8 cellular contexts compared by ENCODE assay signal in genomic region chr15:89057506-89058133, GRCh38. TPM values are rescaled to one million over a fixed set of nuclear protein-coding genes. Genes with fewer than 3 reads are reported as not detected.
A peak's percentile ranks its signal among the peaks of the same experiment; 100 is the strongest.
DNase-seq lines count a peak whose midpoint lies in the region; ATAC-seq and TF ChIP-seq lines count a peak whose summit lies in the region.

No MANE protein-coding gene starts in this region.

- intact Hi-C loops in heart left ventricle (cut with DNase I), result loop anchor here (1.0 to 5.0 kb wide), 7 partner anchors 70 to 121 kb away; no protein-coding TSS in a partner anchor

- H3K9me3 Mint-ChIP-seq in activated naive CD8-positive, alpha-beta T cell treated with anti-CD3 and anti-CD28 coated beads for 36 hours, result no peaks in the 10 kb centered on the region

- no peaks in the 10 kb centered on the region for H3K27me3 Mint-ChIP-seq in activated naive CD8-positive, alpha-beta T cell treated with anti-CD3 and anti-CD28 coated beads for 36 hours

- H3K4me1 Mint-ChIP-seq in activated naive CD8-positive, alpha-beta T cell treated with anti-CD3 and anti-CD28 coated beads for 36 hours, result peaks cover 6% of the 10 kb centered on the region

- peak overlapping the region; percentile 16 for H2AFZ ChIP-seq in MM.1S (ENCODE audit: low read length)

- TF ChIP-seq POLR2A in heart left ventricle (IDR thresholded peaks at IDR 0.05), result no peak

- no peaks in the 10 kb centered on the region for H4K20me1 ChIP-seq in MM.1S (ENCODE audit: insufficient read depth, low read length)

- H3K27ac ChIP-seq in MM.1S (ENCODE audit: low read length) (no peak overlapping the region), heart left ventricle (no peak overlapping the region)

- H3K36me3 ChIP-seq in MM.1S (replicated peaks; ENCODE audit: insufficient read depth, low read length) (no peaks in the 10 kb centered on the region), heart left ventricle (no peaks in the 10 kb centered on the region)

- H3K4me1 ChIP-seq in MM.1S (ENCODE audit: low read length), result no peaks in the 10 kb centered on the region; the same call in 1 of the 2 replicates
- peaks cover 0 to 9% (median 5%) of the 10 kb centered on the region in 12 donors for H3K4me1 ChIP-seq in heart left ventricle

- H3K79me2 ChIP-seq in MM.1S (ENCODE audit: low read length), result no peaks in the 10 kb centered on the region

- 25 to 28% (median 27%) methylated on average over 13 of the region's 13 CpGs for WGBS in heart left ventricle, 4 donors

- peak; percentile 85 for ATAC-seq in GM19438 (IDR thresholded peaks at IDR 0.05; ENCODE audit: low read depth, unreplicated experiment)
- peak; percentile 71 to 92 (median 92) for ATAC-seq in heart left ventricle
- ATAC-seq in GM19455 (IDR thresholded peaks at IDR 0.05; ENCODE audit: unreplicated experiment), result no peak

- DNase-seq in C1 segment of cervical spinal cord (lab: John Stamatoyannopoulos, UW), result peak in 13 of 14 donors; percentile 4 to 82 (median 55)
- peak; percentile 77 for DNase-seq in MM.1S
- peak; percentile 60 for DNase-seq in SW480 (ENCODE audit: low spot score)
- DNase-seq in activated naive CD8-positive, alpha-beta T cell treated with anti-CD3 and anti-CD28 coated beads for 36 hours, result peak; percentile 79
- peak; percentile 73 to 92 (median 80) for DNase-seq in heart left ventricle
- DNase-seq in retina, result peak; percentile 85

- H3K4me3 Mint-ChIP-seq in activated naive CD8-positive, alpha-beta T cell treated with anti-CD3 and anti-CD28 coated beads for 36 hours, result no peak overlapping the region

- H3F3A ChIP-seq in MM.1S (ENCODE audit: insufficient read depth, low read length), result no peaks in the 10 kb centered on the region

- TF ChIP-seq CTCF in MM.1S (IDR thresholded peaks at IDR 0.05; ENCODE audit: low read length) (peak; percentile 98), heart left ventricle (IDR thresholded peaks at IDR 0.05) (peak; percentile 96 to 100 (median 99))

- no peak overlapping the region for H3K9ac ChIP-seq in MM.1S (ENCODE audit: low read length)

- H3K27me3 ChIP-seq in MM.1S (replicated peaks; ENCODE audit: insufficient read depth, low read length) (no peaks in the 10 kb centered on the region), heart left ventricle (no peaks in the 10 kb centered on the region)

- no peak overlapping the region for H3K27ac Mint-ChIP-seq in activated naive CD8-positive, alpha-beta T cell treated with anti-CD3 and anti-CD28 coated beads for 36 hours

- H3K36me3 Mint-ChIP-seq in activated naive CD8-positive, alpha-beta T cell treated with anti-CD3 and anti-CD28 coated beads for 36 hours, result no peaks in the 10 kb centered on the region

- no peak overlapping the region; the same call in 1 of the 2 replicates for H3K4me2 ChIP-seq in MM.1S (ENCODE audit: low read depth, low read length)

- H3K9me2 ChIP-seq in MM.1S (replicated peaks; ENCODE audit: insufficient read depth, low read length), result no peaks in the 10 kb centered on the region

- no peaks in the 10 kb centered on the region for H3K9me3 ChIP-seq in MM.1S (replicated peaks; ENCODE audit: insufficient read depth, low read length)
- H3K9me3 ChIP-seq in heart left ventricle, result no peaks in the 10 kb centered on the region

- no peak overlapping the region for H3K4me3 ChIP-seq in MM.1S (ENCODE audit: low read length)
- no peak overlapping the region for H3K4me3 ChIP-seq in heart left ventricle

RNA-seq across cellular contexts. Expression of gene ABHD2, which starts 30.6 kb away (rescaled TPM):
- 10 to 100 TPM; 47.6 to 49.2 TPM for total RNA-seq in activated naive CD8-positive, alpha-beta T cell treated with anti-CD3 and anti-CD28 coated beads for 36 hours
- total RNA-seq in heart left ventricle, result 100 to 1,000 TPM in 6 of 9 donors, 10 to 100 TPM in 3; 53.4 to 243 (median 128) TPM
- 100 to 1,000 TPM in 1 of 2 donors, 1 to 10 TPM in 1; 8.6 to 112 TPM for polyA plus RNA-seq in heart left ventricle
